In genomic region chr12:48175613-48176416, GRCh38 we compare ENCODE assay signal across 16 cellular contexts. TPM values are rescaled to one million over a fixed set of nuclear protein-coding genes. Genes with fewer than 3 reads are reported as not detected.
A peak's percentile ranks its signal among the peaks of the same experiment; 100 is the strongest.
DNase-seq lines count a peak whose midpoint lies in the region; ATAC-seq and TF ChIP-seq lines count a peak whose summit lies in the region.
"Had no signal": no experiment of that assay in that cellular context is flagged by ENCODE, and none has a peak within 500 bp of the region (broad histone marks: within the 10 kb centered on the region; RNA-seq: fewer than 3 reads in every experiment).

No MANE protein-coding gene starts in this region.

- no peaks in the 10 kb centered on the region for H3K36me3 Mint-ChIP-seq in CD8-positive, alpha-beta T cell
- no peaks in the 10 kb centered on the region for H3K36me3 Mint-ChIP-seq in WTC11
- H3K36me3 Mint-ChIP-seq: activated naive CD4-positive, alpha-beta T cell treated with anti-CD3 and anti-CD28 coated beads, Interleukin-2, amount 50 U/mL, for 24 hours had no signal

- no peaks in the 10 kb centered on the region for H3K9me3 ChIP-seq in CD8-positive, alpha-beta T cell (ENCODE audit: low read length)
- H3K9me3 ChIP-seq: ovary had no signal

- no peaks in the 10 kb centered on the region for H3K9me3 Mint-ChIP-seq in CD8-positive, alpha-beta T cell
- H3K9me3 Mint-ChIP-seq in WTC11, result no peaks in the 10 kb centered on the region
- H3K9me3 Mint-ChIP-seq: activated naive CD4-positive, alpha-beta T cell treated with anti-CD3 and anti-CD28 coated beads, Interleukin-2, amount 50 U/mL, for 24 hours; dendritic cell treated with granulocyte-macrophage colony-stimulating factor and Interleukin-4, amounts not matched to agents 40 ng/mL and 50 ng/mL, for 4 days had no signal

- H3K4me1 ChIP-seq in CD8-positive, alpha-beta T cell (ENCODE audit: insufficient read depth, low read length), result no peaks in the 10 kb centered on the region

- POLR2A ChIA-PET in CD8-positive, alpha-beta T cell (lab: Charles Lee), result interaction anchor here (1.2 kb wide), 1 partner anchor 22 kb away, joined by 5 read pairs; no protein-coding TSS in a partner anchor
- POLR2A ChIA-PET in WTC11 (lab: Charles Lee), result no interaction called here

- intact Hi-C loops in CD8-positive, alpha-beta T cell (cut with DNase I, micrococcal nuclease), result no loop called here

- H3K27ac Mint-ChIP-seq in CD8-positive, alpha-beta T cell, result no peak overlapping the region
- H3K27ac Mint-ChIP-seq in WTC11, result peak overlapping the region; percentile 95
- H3K27ac Mint-ChIP-seq: activated naive CD4-positive, alpha-beta T cell treated with anti-CD3 and anti-CD28 coated beads, Interleukin-2, amount 50 U/mL, for 24 hours; dendritic cell treated with granulocyte-macrophage colony-stimulating factor and Interleukin-4, amounts not matched to agents 40 ng/mL and 50 ng/mL, for 4 days had no signal

- H3K27me3 Mint-ChIP-seq in CD8-positive, alpha-beta T cell (ENCODE audit: low read depth), result peaks cover 16% of the 10 kb centered on the region
- peaks cover 28% of the 10 kb centered on the region for H3K27me3 Mint-ChIP-seq in WTC11 (ENCODE audit: low read depth)

- no peak for ATAC-seq in CD8-positive, alpha-beta T cell
- peak; percentile 62 for ATAC-seq in WTC11

- DNase-seq in CD8-positive, alpha-beta T cell, result no peak
- no peak for DNase-seq in HFF-Myc (ENCODE audit: extremely low read depth, low read depth)
- no peak for DNase-seq in WTC11 (ENCODE audit: low spot score)
- peak; percentile 47 for DNase-seq in left kidney (ENCODE audit: low read depth, low spot score)
- no peak for DNase-seq in coronary artery (ENCODE audit: low spot score)
- DNase-seq in NOMO-1 treated with dmso at 0.1 percent for 144 hours (lab: John Stamatoyannopoulos, UW; ENCODE audit: unreplicated experiment), result no peak
- no peak for DNase-seq in activated CD4-positive, CD25-positive, alpha-beta regulatory T cell (lab: John Stamatoyannopoulos, UW)
- DNase-seq: activated CD4-positive, alpha-beta T cell treated with anti-CD3 and anti-CD28 coated beads for 48 hours; Kasumi-1; NCI-H774; ovary; stimulated activated naive CD4-positive, alpha-beta T cell had no signal

- peaks cover 8% of the 10 kb centered on the region for H3K4me1 Mint-ChIP-seq in CD8-positive, alpha-beta T cell (ENCODE audit: low read depth)
- peaks cover 31% of the 10 kb centered on the region for H3K4me1 Mint-ChIP-seq in WTC11

- no peak for TF ChIP-seq CTCF in CD8-positive, alpha-beta T cell (IDR thresholded peaks at IDR 0.05)
- TF ChIP-seq CTCF in HFF-Myc (IDR thresholded peaks at IDR 0.05; ENCODE audit: low read depth, low read length, missing control alignments) (no peak), WTC11 (IDR thresholded peaks at IDR 0.05) (no peak), coronary artery (IDR thresholded peaks at IDR 0.05) (no peak)

- CTCF ChIA-PET in CD8-positive, alpha-beta T cell (lab: Charles Lee), result interaction anchor here (1.8 to 6.5 kb wide), 3 partner anchors 11 to 442 kb away, joined by 5 to 32 read pairs (median 10); no protein-coding TSS in a partner anchor
- CTCF ChIA-PET in WTC11 (lab: Charles Lee), result interaction anchor here (0.9 to 2.2 kb wide), 4 partner anchors 9 to 22 kb away, joined by 3 to 9 read pairs (median 5); no protein-coding TSS in a partner anchor

- no peaks in the 10 kb centered on the region for H3K36me3 ChIP-seq in CD8-positive, alpha-beta T cell (ENCODE audit: insufficient read depth, low read length)
- H3K36me3 ChIP-seq: ovary had no signal

- peak overlapping the region; percentile 24 for H3K4me3 Mint-ChIP-seq in CD8-positive, alpha-beta T cell
- peak overlapping the region; percentile 46 for H3K4me3 Mint-ChIP-seq in WTC11
- H3K4me3 Mint-ChIP-seq: activated naive CD4-positive, alpha-beta T cell treated with anti-CD3 and anti-CD28 coated beads, Interleukin-2, amount 50 U/mL, for 24 hours; dendritic cell treated with granulocyte-macrophage colony-stimulating factor and Interleukin-4, amounts not matched to agents 40 ng/mL and 50 ng/mL, for 4 days had no signal

- no peaks in the 10 kb centered on the region for H3K27me3 ChIP-seq in CD8-positive, alpha-beta T cell (ENCODE audit: insufficient read depth, low read length)
- H3K27me3 ChIP-seq: ovary had no signal

- no peak overlapping the region for H3K27ac ChIP-seq in CD8-positive, alpha-beta T cell (ENCODE audit: low read depth, low read length)
- H3K27ac ChIP-seq in coronary artery, result no peak overlapping the region
- H3K27ac ChIP-seq: ovary had no signal

- no peak overlapping the region for H3K4me3 ChIP-seq in CD8-positive, alpha-beta T cell (ENCODE audit: low read depth, low read length)
- H3K4me3 ChIP-seq in HFF-Myc (replicated peaks; ENCODE audit: low read depth, low read length) (0 out of 2 replicates have a peak overlapping the region, but pooled peaks have one; percentile 5), coronary artery (no peak overlapping the region)
- H3K4me3 ChIP-seq: ovary had no signal

TF ChIP-seq in WTC11, 78 proteins besides CTCF, POLR2A, EP300 and RAD21:
- TF ChIP-seq USF2 (CRISPR knock-in tag; IDR thresholded peaks at IDR 0.05) (no peak), E2F5 (CRISPR knock-in tag; IDR thresholded peaks at IDR 0.05) (no peak), RELA (CRISPR knock-in tag; IDR thresholded peaks at IDR 0.05; ENCODE audit: borderline replicate concordance) (no peak)

RNA-seq across cellular contexts. Expression of gene CCDC184, which starts 7.6 kb away (rescaled TPM):
- 1 to 10 TPM in 1 of 2 experiments, under 1 TPM in 1; 0.90 to 1.3 TPM for total RNA-seq in CD8-positive, alpha-beta T cell
- total RNA-seq in WTC11 (2021), result 1.4 to 1.6 TPM (median 1.5 TPM) in 3 replicates

RNA-seq across cellular contexts. Expression of gene ASB8, which starts 18.5 kb away (rescaled TPM):
- total RNA-seq in CD8-positive, alpha-beta T cell, result 10 to 100 TPM; 54.7 to 55.6 TPM
- total RNA-seq in WTC11 (2021), result 7.4 to 11.3 TPM (median 8.8 TPM) in 3 replicates

RNA-seq across cellular contexts. Expression of gene OR10AD1, which starts 27.3 kb away (rescaled TPM):
- not detected for total RNA-seq in CD8-positive, alpha-beta T cell
- total RNA-seq in WTC11 (2021), result not detected in 3 replicates
- total RNA-seq: frontal cortex, lower leg skin, ovary had no signal

RNA-seq across cellular contexts. Expression of gene PFKM, which starts 56.7 kb away (rescaled TPM):
- 1 to 10 TPM; 6.0 to 6.9 TPM for total RNA-seq in CD8-positive, alpha-beta T cell
- 99.3 to 109 TPM (median 108 TPM) in 3 replicates for total RNA-seq in WTC11 (2021)
